ENCODE assay signal across 8 cellular contexts in the genomic region with DNA sequence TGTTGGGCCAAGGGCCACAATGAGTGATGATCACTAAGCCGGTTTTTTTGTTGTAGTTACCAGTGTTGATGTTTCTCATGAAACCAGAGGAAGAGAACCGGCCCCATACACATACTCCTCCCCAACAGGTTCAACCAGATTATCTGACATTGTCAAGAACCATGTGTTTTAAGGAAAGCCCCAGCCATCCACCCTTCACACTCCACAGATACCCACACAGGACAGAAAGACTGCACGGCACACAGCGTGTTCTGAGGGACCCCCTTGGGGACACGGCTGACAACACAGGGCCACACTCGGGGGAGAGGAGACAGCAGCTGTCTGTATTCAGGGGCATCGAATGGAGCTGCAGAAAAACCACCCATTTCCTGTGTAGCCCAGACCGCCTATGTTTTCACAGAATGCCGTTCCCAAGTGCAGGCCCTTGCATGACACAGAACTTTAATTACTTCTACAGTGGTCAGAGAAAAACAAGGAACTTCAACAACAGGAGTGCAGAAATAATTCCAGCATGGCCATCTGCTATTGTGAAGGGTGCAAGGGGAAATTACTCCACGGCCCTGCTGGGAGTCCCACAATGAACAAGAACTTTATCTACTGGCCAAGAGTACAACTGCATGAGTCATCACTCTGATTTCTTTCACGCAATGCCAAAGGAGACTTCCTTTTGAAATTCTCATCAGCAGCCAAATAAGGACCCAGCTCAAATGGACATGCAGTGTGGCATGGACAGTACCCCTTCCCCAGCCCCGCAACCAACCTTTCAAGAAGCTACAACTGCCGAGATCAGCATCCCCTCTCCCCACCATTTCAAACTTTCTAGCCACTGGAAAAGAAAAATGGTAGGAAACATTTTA. TPM values are rescaled to one million over a fixed set of nuclear protein-coding genes. Genes with fewer than 3 reads are reported as not detected.
DNase-seq lines count a peak whose midpoint lies in the region; ATAC-seq, FAIRE-seq and TF ChIP-seq lines count a peak whose summit lies in the region.

No MANE protein-coding gene starts in this region.

- H3K4me3 Mint-ChIP-seq in T-cell: peak overlapping the region; percentile 95 to 100 (median 98)

- no peaks in the 10 kb centered on the region for H3K9me3 ChIP-seq in HUES64 (ENCODE audit: insufficient read depth, low read depth, low read length)
- H3K9me3 ChIP-seq in iPS-18a (ENCODE audit: control insufficient read depth, low read depth, low read length): no peaks in the 10 kb centered on the region

- H3K4me1 ChIP-seq in HUES64 (ENCODE audit: insufficient read depth, low read length) (peaks cover 18% of the 10 kb centered on the region), iPS-18a (ENCODE audit: control insufficient read depth, low read depth, low read length) (peaks cover 29% of the 10 kb centered on the region)

- peak overlapping the region; percentile 97 for H3K27ac ChIP-seq in HUES64 (ENCODE audit: low read depth, low read length)
- H3K27ac ChIP-seq in iPS-18a (ENCODE audit: low read length): no peak overlapping the region

- 27% methylated on average over 12 of the region's 13 CpGs for WGBS in HUES64

- H3K27me3 ChIP-seq in HUES64 (ENCODE audit: insufficient read depth, low read length): no peaks in the 10 kb centered on the region
- H3K27me3 ChIP-seq in bronchial epithelial cell (ENCODE audit: control insufficient read depth, insufficient read depth, low read length): no peaks in the 10 kb centered on the region
- peaks cover 13% of the 10 kb centered on the region for H3K27me3 ChIP-seq in iPS-18a (ENCODE audit: control insufficient read depth, insufficient read depth, low read length)

- H3K36me3 Mint-ChIP-seq in T-cell: peaks cover 65% of the 10 kb centered on the region

- DNase-seq in NCI-H1417 (lab: John Stamatoyannopoulos, UW) (peak in 2 of 3 experiments; percentile 17 to 54), NCI-H1417 treated with DMSO at 0.1 percent for 48 hours (lab: John Stamatoyannopoulos, UW) (no peak), T-cell (peak in 29 of 34 experiments; percentile 45 to 79 (median 60)), bronchial epithelial cell (ENCODE audit: low read depth) (peak; percentile 82), sciatic nerve (ENCODE audit: low spot score) (peak; percentile 75), NCI-H524 treated with DMSO at 0.1 percent for 48 hours (lab: John Stamatoyannopoulos, UW) (no peak)

- H3K4me3 ChIP-seq in HUES64 (ENCODE audit: low read length) (peak overlapping the region; percentile 94), bronchial epithelial cell (ENCODE audit: low read depth, low read length) (peak overlapping the region; percentile 97), iPS-18a (ENCODE audit: low read length) (peak overlapping the region; percentile 92)

- peak overlapping the region; percentile 93 for H3K9ac ChIP-seq in HUES64 (ENCODE audit: low read depth, low read length)
- peak overlapping the region; percentile 80 for H3K9ac ChIP-seq in iPS-18a (ENCODE audit: low read length)

- peak overlapping the region; percentile 96 to 98 for H3K27ac Mint-ChIP-seq in T-cell

- CTCF ChIA-PET in T-cell (lab: Charles Lee): interaction anchor here (0.6 to 0.8 kb wide), 2 partner anchors 23 to 69 kb away, joined by 3 read pairs; no protein-coding TSS in a partner anchor

- no peaks in the 10 kb centered on the region for H3K9me3 Mint-ChIP-seq in T-cell

- TF ChIP-seq CTCF in bronchial epithelial cell (IDR thresholded peaks at IDR 0.05; ENCODE audit: insufficient read depth, low read length, severe bottlenecking): no peak

- H3K27me3 Mint-ChIP-seq in T-cell: no peaks in the 10 kb centered on the region

- H3K4me1 Mint-ChIP-seq in T-cell: peaks cover 57 to 66% (median 58%) of the 10 kb centered on the region in 3 donors

- peak; percentile 3 to 28 (median 12) for ATAC-seq in T-cell (replicated peaks in 1 of 4)
- ATAC-seq in sciatic nerve: peak; percentile 77

- no peak for FAIRE-seq in bronchial epithelial cell (lab: Jason Lieb, UNC)

- H3K36me3 ChIP-seq in HUES64 (ENCODE audit: insufficient read depth, low read length) (peaks cover 45% of the 10 kb centered on the region), bronchial epithelial cell (ENCODE audit: control insufficient read depth, insufficient read depth, low read length) (peaks cover 31% of the 10 kb centered on the region), iPS-18a (ENCODE audit: control insufficient read depth, low read depth, low read length) (peaks cover 46% of the 10 kb centered on the region)

- POLR2A ChIA-PET in T-cell (lab: Charles Lee): interaction anchor here (0.6 to 5.5 kb wide), 20 partner anchors 8 to 349 kb away, joined by 3 to 240 read pairs (median 6); no protein-coding TSS in a partner anchor

- intact Hi-C loops in sciatic nerve (cut with DNase I): loop anchor here (5.0 kb wide), 2 partner anchors 315 to 875 kb away; no protein-coding TSS in a partner anchor

RNA-seq across cellular contexts. Expression of a gene that starts 2.3 kb away (rescaled TPM):
- 12.2 TPM for polyA plus RNA-seq in HUES64 (2013, experiment 1 of 2)
- 12.4 TPM for polyA plus RNA-seq in HUES64 (2013, experiment 2 of 2)
- 1,000 to 10,000 TPM in 1 of 5 donors, 100 to 1,000 TPM in 4; 285 to 1,180 (median 400) TPM for total RNA-seq in T-cell
- 49.7 and 70.6 TPM in 2 replicates for total RNA-seq in bronchial epithelial cell
- total RNA-seq in sciatic nerve: 273 TPM

Comparison
In these comparisons a context has a peak if more than half of its experiments do, and no peak if none do; other contexts are left out.
1. DNase-seq: peak in NCI-H1417 (2 of 3), T-cell (29 of 34), bronchial epithelial cell (single experiment) and sciatic nerve (single experiment); none in NCI-H1417 treated with DMSO at 0.1 percent for 48 hours (single experiment) and NCI-H524 treated with DMSO at 0.1 percent for 48 hours (single experiment).
2. Peak in every context shown above with its lines, with median percentiles within 50 percentile points of each other: H3K4me3 ChIP-seq.